1 cellular context compared by ENCODE assay signal in the genomic region with DNA sequence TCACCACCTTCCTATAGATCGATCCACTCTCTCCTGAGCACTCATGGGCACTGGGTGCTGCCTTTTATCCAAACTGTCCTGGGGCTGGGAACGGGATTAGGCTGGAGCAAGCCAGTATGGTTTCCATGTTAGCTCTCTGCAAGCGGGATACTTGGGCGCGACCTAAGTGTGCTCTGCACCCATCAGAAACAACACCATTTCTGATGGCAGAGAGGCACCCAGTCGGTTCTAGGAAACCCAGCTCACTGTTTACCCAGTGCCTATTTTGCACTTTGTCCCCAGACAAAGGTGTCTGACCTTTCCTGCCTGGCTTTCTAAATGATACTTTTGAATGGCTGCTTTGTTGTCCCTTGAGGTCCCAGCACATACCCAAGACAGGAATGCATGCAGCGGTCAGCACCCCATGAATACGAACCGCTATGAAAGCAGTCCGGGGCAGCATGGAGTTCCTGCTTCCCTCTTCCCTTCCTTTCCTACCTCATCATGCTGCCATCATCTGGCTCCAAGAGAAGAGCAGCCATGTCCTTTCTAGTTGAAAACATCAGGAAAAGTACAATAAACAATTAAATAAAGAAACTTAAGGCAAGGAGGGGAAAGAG.
TF ChIP-seq lines count a peak whose summit lies in the region.

No MANE protein-coding gene starts in this region.

TF ChIP-seq in HepG2, 621 proteins besides CTCF, POLR2A, EP300 and RAD21 (continues in another document):
- no peak for TF ChIP-seq MAZ (IDR thresholded peaks at IDR 0.05; ENCODE audit: borderline replicate concordance, low read depth, low read length)
- TF ChIP-seq MAZ (CRISPR knock-in tag; IDR thresholded peaks at IDR 0.05; ENCODE audit: low read depth): peak; percentile 46
- TF ChIP-seq, protein P1, sequence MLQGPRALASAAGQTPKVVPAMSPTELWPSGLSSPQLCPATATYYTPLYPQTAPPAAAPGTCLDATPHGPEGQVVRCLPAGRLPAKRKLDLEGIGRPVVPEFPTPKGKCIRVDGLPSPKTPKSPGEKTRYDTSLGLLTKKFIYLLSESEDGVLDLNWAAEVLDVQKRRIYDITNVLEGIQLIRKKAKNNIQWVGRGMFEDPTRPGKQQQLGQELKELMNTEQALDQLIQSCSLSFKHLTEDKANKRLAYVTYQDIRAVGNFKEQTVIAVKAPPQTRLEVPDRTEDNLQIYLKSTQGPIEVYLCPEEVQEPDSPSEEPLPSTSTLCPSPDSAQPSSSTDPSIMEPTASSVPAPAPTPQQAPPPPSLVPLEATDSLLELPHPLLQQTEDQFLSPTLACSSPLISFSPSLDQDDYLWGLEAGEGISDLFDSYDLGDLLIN (CRISPR knock-in tag; IDR thresholded peaks at IDR 0.05; ENCODE audit: borderline replicate concordance): no peak
- TF ChIP-seq ZNF430 (CRISPR knock-in tag; IDR thresholded peaks at IDR 0.05): 0 out of 2 replicates have a peak, but pooled peaks have one; percentile 22
- no peak for TF ChIP-seq RFXAP (CRISPR knock-in tag; IDR thresholded peaks at IDR 0.05; ENCODE audit: borderline replicate concordance)
- TF ChIP-seq ELF4 (CRISPR knock-in tag; IDR thresholded peaks at IDR 0.05; ENCODE audit: borderline replicate concordance): peak; percentile 58; the same call in 1 of the 2 replicates
- TF ChIP-seq SETDB1 (CRISPR knock-in tag; IDR thresholded peaks at IDR 0.05; ENCODE audit: borderline replicate concordance): no peak
- TF ChIP-seq SMC3 (IDR thresholded peaks at IDR 0.05; ENCODE audit: low read length): peak; percentile 30; the same call in 1 of the 2 replicates
- TF ChIP-seq SOX5 (CRISPR knock-in tag; IDR thresholded peaks at IDR 0.05; ENCODE audit: borderline replicate concordance): peak; percentile 84
- TF ChIP-seq POLR2AphosphoS5 (IDR thresholded peaks at IDR 0.05; ENCODE audit: low read depth, low read length): peak; percentile 87
- TF ChIP-seq MXI1 (IDR thresholded peaks at IDR 0.05; ENCODE audit: borderline replicate concordance, low read depth, low read length): peak; percentile 50; the same call in 1 of the 3 replicates
- TF ChIP-seq RBFOX2 (IDR thresholded peaks at IDR 0.05; ENCODE audit: low read depth, low read length): peak; percentile 71
- 0 out of 2 replicates have a peak, but pooled peaks have one; percentile 41 for TF ChIP-seq ZNF557 (CRISPR knock-in tag; IDR thresholded peaks at IDR 0.05)
- peak; percentile 80 for TF ChIP-seq DMAP1 (CRISPR knock-in tag; IDR thresholded peaks at IDR 0.05)
- no peak for TF ChIP-seq ZNF460 (CRISPR knock-in tag; IDR thresholded peaks at IDR 0.05; ENCODE audit: borderline replicate concordance)
- TF ChIP-seq, protein P2, sequence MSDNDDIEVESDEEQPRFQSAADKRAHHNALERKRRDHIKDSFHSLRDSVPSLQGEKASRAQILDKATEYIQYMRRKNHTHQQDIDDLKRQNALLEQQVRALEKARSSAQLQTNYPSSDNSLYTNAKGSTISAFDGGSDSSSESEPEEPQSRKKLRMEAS (IDR thresholded peaks at IDR 0.05): peak; percentile 77
- TF ChIP-seq, protein P3, sequence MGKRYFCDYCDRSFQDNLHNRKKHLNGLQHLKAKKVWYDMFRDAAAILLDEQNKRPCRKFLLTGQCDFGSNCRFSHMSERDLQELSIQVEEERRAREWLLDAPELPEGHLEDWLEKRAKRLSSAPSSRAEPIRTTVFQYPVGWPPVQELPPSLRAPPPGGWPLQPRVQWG (CRISPR knock-in tag; IDR thresholded peaks at IDR 0.05; ENCODE audit: borderline replicate concordance, low read depth): no peak
- TF ChIP-seq, protein P4, sequence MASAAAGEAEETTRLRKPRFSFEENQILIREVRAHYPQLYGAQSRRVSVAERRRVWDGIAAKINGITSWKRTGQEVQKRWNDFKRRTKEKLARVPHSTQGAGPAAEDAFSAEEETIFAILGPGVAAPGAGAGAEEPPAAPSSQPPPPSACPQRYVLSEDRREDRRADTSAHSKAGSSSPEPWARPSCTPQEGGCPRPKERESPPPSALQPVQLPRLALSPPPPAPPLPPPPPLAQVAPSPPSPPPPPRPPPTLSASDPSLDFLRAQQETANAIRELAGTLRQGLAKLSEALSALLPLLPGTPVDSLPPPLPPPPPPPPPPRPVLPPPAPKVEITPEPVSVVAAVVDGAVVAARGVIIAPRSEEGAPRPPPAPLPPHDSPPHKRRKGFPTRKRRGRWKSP (CRISPR knock-in tag; IDR thresholded peaks at IDR 0.05): peak; percentile 53; the same call in 1 of the 2 replicates
- TF ChIP-seq ISX (CRISPR knock-in tag; conservative IDR thresholded peaks at IDR 0.05): no peak
- TF ChIP-seq MAFF (IDR thresholded peaks at IDR 0.05; ENCODE audit: low read depth, low read length): peak; percentile 19; the same call in 1 of the 2 replicates
- TF ChIP-seq, protein P5, sequence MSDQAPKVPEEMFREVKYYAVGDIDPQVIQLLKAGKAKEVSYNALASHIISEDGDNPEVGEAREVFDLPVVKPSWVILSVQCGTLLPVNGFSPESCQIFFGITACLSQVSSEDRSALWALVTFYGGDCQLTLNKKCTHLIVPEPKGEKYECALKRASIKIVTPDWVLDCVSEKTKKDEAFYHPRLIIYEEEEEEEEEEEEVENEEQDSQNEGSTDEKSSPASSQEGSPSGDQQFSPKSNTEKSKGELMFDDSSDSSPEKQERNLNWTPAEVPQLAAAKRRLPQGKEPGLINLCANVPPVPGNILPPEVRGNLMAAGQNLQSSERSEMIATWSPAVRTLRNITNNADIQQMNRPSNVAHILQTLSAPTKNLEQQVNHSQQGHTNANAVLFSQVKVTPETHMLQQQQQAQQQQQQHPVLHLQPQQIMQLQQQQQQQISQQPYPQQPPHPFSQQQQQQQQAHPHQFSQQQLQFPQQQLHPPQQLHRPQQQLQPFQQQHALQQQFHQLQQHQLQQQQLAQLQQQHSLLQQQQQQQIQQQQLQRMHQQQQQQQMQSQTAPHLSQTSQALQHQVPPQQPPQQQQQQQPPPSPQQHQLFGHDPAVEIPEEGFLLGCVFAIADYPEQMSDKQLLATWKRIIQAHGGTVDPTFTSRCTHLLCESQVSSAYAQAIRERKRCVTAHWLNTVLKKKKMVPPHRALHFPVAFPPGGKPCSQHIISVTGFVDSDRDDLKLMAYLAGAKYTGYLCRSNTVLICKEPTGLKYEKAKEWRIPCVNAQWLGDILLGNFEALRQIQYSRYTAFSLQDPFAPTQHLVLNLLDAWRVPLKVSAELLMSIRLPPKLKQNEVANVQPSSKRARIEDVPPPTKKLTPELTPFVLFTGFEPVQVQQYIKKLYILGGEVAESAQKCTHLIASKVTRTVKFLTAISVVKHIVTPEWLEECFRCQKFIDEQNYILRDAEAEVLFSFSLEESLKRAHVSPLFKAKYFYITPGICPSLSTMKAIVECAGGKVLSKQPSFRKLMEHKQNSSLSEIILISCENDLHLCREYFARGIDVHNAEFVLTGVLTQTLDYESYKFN (CRISPR knock-in tag; conservative IDR thresholded peaks at IDR 0.05): peak; percentile 98
- no peak for TF ChIP-seq RNF2 (conservative IDR thresholded peaks at IDR 0.05; ENCODE audit: low read depth)
- TF ChIP-seq, protein P6, sequence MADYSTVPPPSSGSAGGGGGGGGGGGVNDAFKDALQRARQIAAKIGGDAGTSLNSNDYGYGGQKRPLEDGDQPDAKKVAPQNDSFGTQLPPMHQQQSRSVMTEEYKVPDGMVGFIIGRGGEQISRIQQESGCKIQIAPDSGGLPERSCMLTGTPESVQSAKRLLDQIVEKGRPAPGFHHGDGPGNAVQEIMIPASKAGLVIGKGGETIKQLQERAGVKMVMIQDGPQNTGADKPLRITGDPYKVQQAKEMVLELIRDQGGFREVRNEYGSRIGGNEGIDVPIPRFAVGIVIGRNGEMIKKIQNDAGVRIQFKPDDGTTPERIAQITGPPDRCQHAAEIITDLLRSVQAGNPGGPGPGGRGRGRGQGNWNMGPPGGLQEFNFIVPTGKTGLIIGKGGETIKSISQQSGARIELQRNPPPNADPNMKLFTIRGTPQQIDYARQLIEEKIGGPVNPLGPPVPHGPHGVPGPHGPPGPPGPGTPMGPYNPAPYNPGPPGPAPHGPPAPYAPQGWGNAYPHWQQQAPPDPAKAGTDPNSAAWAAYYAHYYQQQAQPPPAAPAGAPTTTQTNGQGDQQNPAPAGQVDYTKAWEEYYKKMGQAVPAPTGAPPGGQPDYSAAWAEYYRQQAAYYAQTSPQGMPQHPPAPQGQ (CRISPR knock-in tag; IDR thresholded peaks at IDR 0.05; ENCODE audit: borderline replicate concordance): no peak
- TF ChIP-seq, protein P7, sequence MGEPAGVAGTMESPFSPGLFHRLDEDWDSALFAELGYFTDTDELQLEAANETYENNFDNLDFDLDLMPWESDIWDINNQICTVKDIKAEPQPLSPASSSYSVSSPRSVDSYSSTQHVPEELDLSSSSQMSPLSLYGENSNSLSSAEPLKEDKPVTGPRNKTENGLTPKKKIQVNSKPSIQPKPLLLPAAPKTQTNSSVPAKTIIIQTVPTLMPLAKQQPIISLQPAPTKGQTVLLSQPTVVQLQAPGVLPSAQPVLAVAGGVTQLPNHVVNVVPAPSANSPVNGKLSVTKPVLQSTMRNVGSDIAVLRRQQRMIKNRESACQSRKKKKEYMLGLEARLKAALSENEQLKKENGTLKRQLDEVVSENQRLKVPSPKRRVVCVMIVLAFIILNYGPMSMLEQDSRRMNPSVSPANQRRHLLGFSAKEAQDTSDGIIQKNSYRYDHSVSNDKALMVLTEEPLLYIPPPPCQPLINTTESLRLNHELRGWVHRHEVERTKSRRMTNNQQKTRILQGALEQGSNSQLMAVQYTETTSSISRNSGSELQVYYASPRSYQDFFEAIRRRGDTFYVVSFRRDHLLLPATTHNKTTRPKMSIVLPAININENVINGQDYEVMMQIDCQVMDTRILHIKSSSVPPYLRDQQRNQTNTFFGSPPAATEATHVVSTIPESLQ (CRISPR knock-in tag; conservative IDR thresholded peaks at IDR 0.05): no peak
- TF ChIP-seq MTA3 (CRISPR knock-in tag; IDR thresholded peaks at IDR 0.05): no peak
- TF ChIP-seq XBP1 (CRISPR knock-in tag; IDR thresholded peaks at IDR 0.05): no peak
- TF ChIP-seq, protein P8, sequence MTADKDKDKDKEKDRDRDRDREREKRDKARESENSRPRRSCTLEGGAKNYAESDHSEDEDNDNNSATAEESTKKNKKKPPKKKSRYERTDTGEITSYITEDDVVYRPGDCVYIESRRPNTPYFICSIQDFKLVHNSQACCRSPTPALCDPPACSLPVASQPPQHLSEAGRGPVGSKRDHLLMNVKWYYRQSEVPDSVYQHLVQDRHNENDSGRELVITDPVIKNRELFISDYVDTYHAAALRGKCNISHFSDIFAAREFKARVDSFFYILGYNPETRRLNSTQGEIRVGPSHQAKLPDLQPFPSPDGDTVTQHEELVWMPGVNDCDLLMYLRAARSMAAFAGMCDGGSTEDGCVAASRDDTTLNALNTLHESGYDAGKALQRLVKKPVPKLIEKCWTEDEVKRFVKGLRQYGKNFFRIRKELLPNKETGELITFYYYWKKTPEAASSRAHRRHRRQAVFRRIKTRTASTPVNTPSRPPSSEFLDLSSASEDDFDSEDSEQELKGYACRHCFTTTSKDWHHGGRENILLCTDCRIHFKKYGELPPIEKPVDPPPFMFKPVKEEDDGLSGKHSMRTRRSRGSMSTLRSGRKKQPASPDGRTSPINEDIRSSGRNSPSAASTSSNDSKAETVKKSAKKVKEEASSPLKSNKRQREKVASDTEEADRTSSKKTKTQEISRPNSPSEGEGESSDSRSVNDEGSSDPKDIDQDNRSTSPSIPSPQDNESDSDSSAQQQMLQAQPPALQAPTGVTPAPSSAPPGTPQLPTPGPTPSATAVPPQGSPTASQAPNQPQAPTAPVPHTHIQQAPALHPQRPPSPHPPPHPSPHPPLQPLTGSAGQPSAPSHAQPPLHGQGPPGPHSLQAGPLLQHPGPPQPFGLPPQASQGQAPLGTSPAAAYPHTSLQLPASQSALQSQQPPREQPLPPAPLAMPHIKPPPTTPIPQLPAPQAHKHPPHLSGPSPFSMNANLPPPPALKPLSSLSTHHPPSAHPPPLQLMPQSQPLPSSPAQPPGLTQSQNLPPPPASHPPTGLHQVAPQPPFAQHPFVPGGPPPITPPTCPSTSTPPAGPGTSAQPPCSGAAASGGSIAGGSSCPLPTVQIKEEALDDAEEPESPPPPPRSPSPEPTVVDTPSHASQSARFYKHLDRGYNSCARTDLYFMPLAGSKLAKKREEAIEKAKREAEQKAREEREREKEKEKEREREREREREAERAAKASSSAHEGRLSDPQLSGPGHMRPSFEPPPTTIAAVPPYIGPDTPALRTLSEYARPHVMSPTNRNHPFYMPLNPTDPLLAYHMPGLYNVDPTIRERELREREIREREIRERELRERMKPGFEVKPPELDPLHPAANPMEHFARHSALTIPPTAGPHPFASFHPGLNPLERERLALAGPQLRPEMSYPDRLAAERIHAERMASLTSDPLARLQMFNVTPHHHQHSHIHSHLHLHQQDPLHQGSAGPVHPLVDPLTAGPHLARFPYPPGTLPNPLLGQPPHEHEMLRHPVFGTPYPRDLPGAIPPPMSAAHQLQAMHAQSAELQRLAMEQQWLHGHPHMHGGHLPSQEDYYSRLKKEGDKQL (CRISPR knock-in tag; IDR thresholded peaks at IDR 0.05; ENCODE audit: low read depth): peak; percentile 83
- no peak for TF ChIP-seq CC2D1A (CRISPR knock-in tag; IDR thresholded peaks at IDR 0.05)
- TF ChIP-seq ZNF556 (CRISPR knock-in tag; IDR thresholded peaks at IDR 0.05; ENCODE audit: borderline replicate concordance): 0 out of 2 replicates have a peak, but pooled peaks have one; percentile 58
- no peak for TF ChIP-seq NKX3-1 (CRISPR knock-in tag; IDR thresholded peaks at IDR 0.05)
- no peak; the same call in 1 of the 2 replicates for TF ChIP-seq ZBTB7A (CRISPR knock-in tag; IDR thresholded peaks at IDR 0.05)
- no peak for TF ChIP-seq SOX6 (IDR thresholded peaks at IDR 0.05)
- TF ChIP-seq SOX6 (CRISPR knock-in tag; IDR thresholded peaks at IDR 0.05): peak; percentile 91
- TF ChIP-seq ZNF614 (CRISPR knock-in tag; IDR thresholded peaks at IDR 0.05; ENCODE audit: borderline replicate concordance): peak; percentile 84; the same call in 1 of the 2 replicates
- no peak for TF ChIP-seq NFE2L1 (CRISPR knock-in tag; IDR thresholded peaks at IDR 0.05; ENCODE audit: borderline replicate concordance)
- TF ChIP-seq, protein P9, sequence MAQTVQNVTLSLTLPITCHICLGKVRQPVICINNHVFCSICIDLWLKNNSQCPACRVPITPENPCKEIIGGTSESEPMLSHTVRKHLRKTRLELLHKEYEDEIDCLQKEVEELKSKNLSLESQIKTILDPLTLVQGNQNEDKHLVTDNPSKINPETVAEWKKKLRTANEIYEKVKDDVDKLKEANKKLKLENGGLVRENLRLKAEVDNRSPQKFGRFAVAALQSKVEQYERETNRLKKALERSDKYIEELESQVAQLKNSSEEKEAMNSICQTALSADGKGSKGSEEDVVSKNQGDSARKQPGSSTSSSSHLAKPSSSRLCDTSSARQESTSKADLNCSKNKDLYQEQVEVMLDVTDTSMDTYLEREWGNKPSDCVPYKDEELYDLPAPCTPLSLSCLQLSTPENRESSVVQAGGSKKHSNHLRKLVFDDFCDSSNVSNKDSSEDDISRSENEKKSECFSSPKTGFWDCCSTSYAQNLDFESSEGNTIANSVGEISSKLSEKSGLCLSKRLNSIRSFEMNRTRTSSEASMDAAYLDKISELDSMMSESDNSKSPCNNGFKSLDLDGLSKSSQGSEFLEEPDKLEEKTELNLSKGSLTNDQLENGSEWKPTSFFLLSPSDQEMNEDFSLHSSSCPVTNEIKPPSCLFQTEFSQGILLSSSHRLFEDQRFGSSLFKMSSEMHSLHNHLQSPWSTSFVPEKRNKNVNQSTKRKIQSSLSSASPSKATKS (CRISPR knock-in tag; IDR thresholded peaks at IDR 0.05): no peak
